Comparison of ENCODE assay signal across 9 cellular contexts in the genomic region with DNA sequence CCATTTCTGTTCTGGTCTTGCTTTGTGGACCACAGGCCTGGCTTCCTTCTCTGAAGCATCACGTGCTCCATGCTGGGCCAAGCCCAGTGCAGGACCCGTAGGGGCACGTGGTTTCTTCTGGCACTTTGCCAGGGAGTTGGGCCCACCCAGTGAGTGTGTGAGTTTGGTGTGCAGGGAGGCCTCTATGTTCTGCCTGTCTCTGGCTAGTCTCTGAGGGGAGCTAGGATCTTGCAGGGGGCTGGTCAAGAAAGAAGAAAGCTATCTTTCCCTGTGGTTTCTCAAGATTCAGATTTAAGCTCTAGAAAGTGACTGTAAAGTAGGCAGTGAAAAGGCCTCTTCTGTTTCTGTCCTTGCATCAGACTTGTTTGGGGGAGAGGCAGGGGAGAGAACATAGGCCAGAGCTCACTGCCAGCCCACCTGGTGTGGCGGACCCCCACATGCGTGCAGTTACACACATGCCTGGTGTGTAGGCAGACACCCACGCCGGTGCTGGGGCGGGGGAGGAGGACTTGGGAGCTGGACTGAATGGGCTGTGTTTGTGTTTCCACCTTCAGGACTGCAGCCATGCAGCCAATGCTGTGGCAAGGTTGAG. TPM values are rescaled to one million over a fixed set of nuclear protein-coding genes. Genes with fewer than 3 reads are reported as not detected.
DNase-seq lines count a peak whose midpoint lies in the region; ATAC-seq, FAIRE-seq and TF ChIP-seq lines count a peak whose summit lies in the region.
"Had no signal": no experiment of that assay in that cellular context is flagged by ENCODE, and none has a peak within 500 bp of the region (broad histone marks: within the 10 kb centered on the region; RNA-seq: fewer than 3 reads in every experiment).

No MANE protein-coding gene starts in this region.

- no peaks in the 10 kb centered on the region for H3K9me3 ChIP-seq in psoas muscle

- peaks cover 88% of the 10 kb centered on the region for H3K4me1 Mint-ChIP-seq in activated CD8-positive, alpha-beta memory T cell treated with anti-CD3 and anti-CD28 coated beads, Interleukin-2, amount 10 ng/mL, durations not matched to agents 7 days and 5 days

- WGBS in psoas muscle, 3 donors: 29 to 39% (median 36%) methylated on average over 8 of the region's 8 CpGs

- H3K36me3 Mint-ChIP-seq in activated CD8-positive, alpha-beta memory T cell treated with anti-CD3 and anti-CD28 coated beads, Interleukin-2, amount 10 ng/mL, durations not matched to agents 7 days and 5 days: peaks cover 63% of the 10 kb centered on the region

- H3K4me3 ChIP-seq in fibroblast of villous mesenchyme (ENCODE audit: low read depth, low read length) (no peak overlapping the region), psoas muscle (no peak overlapping the region)

- H3K27me3 Mint-ChIP-seq in activated CD8-positive, alpha-beta memory T cell treated with anti-CD3 and anti-CD28 coated beads, Interleukin-2, amount 10 ng/mL, durations not matched to agents 7 days and 5 days: no peaks in the 10 kb centered on the region

- CTCF ChIA-PET in activated CD8-positive, alpha-beta memory T cell treated with anti-CD3 and anti-CD28 coated beads, Interleukin-2, amount 10 ng/mL, durations not matched to agents 7 days and 5 days (lab: Charles Lee): interaction anchor here (0.9 to 4.6 kb wide), 10 partner anchors 10 to 271 kb away, joined by 3 to 18 read pairs (median 4); partner anchors contain the start of genes LASP1 and LASP1NB

- H3K4me1 ChIP-seq in psoas muscle: peaks cover 33% of the 10 kb centered on the region

- DNase-seq in activated CD4-positive, CD25-positive, alpha-beta regulatory T cell (lab: John Stamatoyannopoulos, UW): no peak
- DNase-seq in activated CD8-positive, alpha-beta memory T cell treated with anti-CD3 and anti-CD28 coated beads, Interleukin-2, amount 10 ng/mL, durations not matched to agents 7 days and 5 days: peak; percentile 82
- DNase-seq in fibroblast of villous mesenchyme (ENCODE audit: low read depth) (peak; percentile 95), psoas muscle (peak; percentile 75 to 85), NCI-H1694 treated with DMSO at 0.1 percent for 48 hours (lab: John Stamatoyannopoulos, UW) (no peak), RCC 7860 (ENCODE audit: low spot score) (no peak)
- DNase-seq: DND-41 had no signal

- ATAC-seq in activated CD4-positive, CD25-positive, alpha-beta regulatory T cell treated with anti-CD3 and anti-CD28 coated beads, Interleukin-2, amount 50 U/mL, for 24 hours: peak; percentile 42 to 44
- ATAC-seq in activated CD8-positive, alpha-beta memory T cell treated with anti-CD3 and anti-CD28 coated beads, Interleukin-2, amount 10 ng/mL, durations not matched to agents 7 days and 5 days: peak; percentile 45
- ATAC-seq in psoas muscle (peak; percentile 39 to 57 (median 52)), HG02973 (IDR thresholded peaks at IDR 0.05; ENCODE audit: unreplicated experiment) (no peak)

- H3K36me3 ChIP-seq in psoas muscle (ENCODE audit: insufficient read depth in 1 of 2, low read depth in 1 of 2): peaks cover 0 to 29% of the 10 kb centered on the region in 2 donors

- no peaks in the 10 kb centered on the region for H3K9me3 Mint-ChIP-seq in activated CD8-positive, alpha-beta memory T cell treated with anti-CD3 and anti-CD28 coated beads, Interleukin-2, amount 10 ng/mL, durations not matched to agents 7 days and 5 days (ENCODE audit: low read depth)

- TF ChIP-seq CTCF in fibroblast of villous mesenchyme (IDR thresholded peaks at IDR 0.05; ENCODE audit: insufficient read depth, low read depth, low read length) (no peak), psoas muscle (IDR thresholded peaks at IDR 0.05) (no peak)

- peak overlapping the region; percentile 87 for H3K27ac Mint-ChIP-seq in activated CD8-positive, alpha-beta memory T cell treated with anti-CD3 and anti-CD28 coated beads, Interleukin-2, amount 10 ng/mL, durations not matched to agents 7 days and 5 days

- no peaks in the 10 kb centered on the region for H3K27me3 ChIP-seq in psoas muscle (ENCODE audit: insufficient read depth in 3 of 3, low read length in 2 of 3)

- no peak for FAIRE-seq in RCC 7860 (lab: Jason Lieb, UNC)

- H3K27ac ChIP-seq in psoas muscle: peak overlapping the region; percentile 16

- H3K4me3 Mint-ChIP-seq in activated CD8-positive, alpha-beta memory T cell treated with anti-CD3 and anti-CD28 coated beads, Interleukin-2, amount 10 ng/mL, durations not matched to agents 7 days and 5 days: peak overlapping the region; percentile 14

- intact Hi-C loops in psoas muscle (cut with DNase I): no loop called here

RNA-seq across cellular contexts. Expression of gene LASP1, which starts 11.8 kb away (rescaled TPM):
- 100 to 1,000 TPM; 208 to 239 TPM for total RNA-seq in activated CD8-positive, alpha-beta memory T cell treated with anti-CD3 and anti-CD28 coated beads, Interleukin-2, amount 10 ng/mL, durations not matched to agents 7 days and 5 days
- total RNA-seq in fibroblast of villous mesenchyme (355 and 475 TPM in 2 replicates), psoas muscle (10 to 100 TPM; 14.6 to 20.1 (median 17.2) TPM)
- polyA plus RNA-seq in psoas muscle: 10 to 100 TPM in 2 of 3 donors, 1 to 10 TPM in 1; 8.6 to 14.0 (median 10.9) TPM

RNA-seq across cellular contexts. Expression of gene RPL23, which starts 28.2 kb away (rescaled TPM):
- 1,000 to 10,000 TPM in 1 of 2 experiments, 100 to 1,000 TPM in 1; 831 to 1,130 TPM for total RNA-seq in activated CD8-positive, alpha-beta memory T cell treated with anti-CD3 and anti-CD28 coated beads, Interleukin-2, amount 10 ng/mL, durations not matched to agents 7 days and 5 days
- total RNA-seq in fibroblast of villous mesenchyme (1,013 and 1,112 TPM in 2 replicates), psoas muscle (1,000 to 10,000 TPM in 1 of 4 donors, 100 to 1,000 TPM in 3; 816 to 1,006 (median 921) TPM)
- polyA plus RNA-seq in psoas muscle: 1,000 to 10,000 TPM; 1,675 to 2,332 (median 1,765) TPM

RNA-seq across cellular contexts. Expression of gene CWC25, which starts 56.6 kb away (rescaled TPM):
- total RNA-seq in activated CD8-positive, alpha-beta memory T cell treated with anti-CD3 and anti-CD28 coated beads, Interleukin-2, amount 10 ng/mL, durations not matched to agents 7 days and 5 days: 10 to 100 TPM; 28.7 to 33.0 TPM
- total RNA-seq in fibroblast of villous mesenchyme: 9.0 and 9.9 TPM in 2 replicates
- 10 to 100 TPM in 3 of 4 donors, 1 to 10 TPM in 1; 9.7 to 21.3 (median 15.3) TPM for total RNA-seq in psoas muscle
- polyA plus RNA-seq in psoas muscle: 10 to 100 TPM; 13.5 to 22.0 (median 15.0) TPM

Comparison
In these comparisons a context has a peak if more than half of its experiments do, and no peak if none do; other contexts are left out.
1. DNase-seq: peak in activated CD8-positive, alpha-beta memory T cell treated with anti-CD3 and anti-CD28 coated beads, Interleukin-2, amount 10 ng/mL, durations not matched to agents 7 days and 5 days (single experiment), fibroblast of villous mesenchyme (single experiment) and psoas muscle (2 of 2); none in activated CD4-positive, CD25-positive, alpha-beta regulatory T cell (0 of 4), NCI-H1694 treated with DMSO at 0.1 percent for 48 hours (single experiment) and RCC 7860 (single experiment).
2. RNA of gene LASP1, which starts 11.8 kb away (total RNA-seq): 355 to 475 TPM in fibroblast of villous mesenchyme and 208 to 239 TPM in activated CD8-positive, alpha-beta memory T cell treated with anti-CD3 and anti-CD28 coated beads, Interleukin-2, amount 10 ng/mL, durations not matched to agents 7 days and 5 days; 14.6 to 20.1 TPM in psoas muscle; every median in the first group is over 4 times any median in the second.